Comparison of ENCODE assay signal across 8 cellular contexts in genomic region chr1:165481820-165482532, GRCh38. TPM values are rescaled to one million over a fixed set of nuclear protein-coding genes. Genes with fewer than 3 reads are reported as not detected.
DNase-seq lines count a peak whose midpoint lies in the region; ATAC-seq and TF ChIP-seq lines count a peak whose summit lies in the region.

No MANE protein-coding gene starts in this region.

- DNase-seq in activated CD4-positive, alpha-beta T cell treated with anti-CD3 and anti-CD28 coated beads for 48 hours, result peak; percentile 36
- no peak for DNase-seq in activated CD4-positive, alpha-beta T cell treated with anti-CD3 and anti-CD28 coated beads for 4 hours
- peak; percentile 97 for DNase-seq in RPMI7951 (ENCODE audit: low read depth)
- peak; percentile 85 for DNase-seq in fibroblast of the aortic adventitia (ENCODE audit: low read depth)
- DNase-seq in stimulated activated CD8-positive, alpha-beta memory T cell treated with anti-CD3 and anti-CD28 coated beads, Interleukin-15, amount 100 ng/mL, for 48 hours (ENCODE audit: low read depth in 2 of 2), result peak; percentile 0 to 4
- no peak for DNase-seq in GM19238 (ENCODE audit: insufficient read length, low spot score)
- no peak for DNase-seq in Kasumi-1 (lab: John Stamatoyannopoulos, UW)

- ATAC-seq in HG03139 (IDR thresholded peaks at IDR 0.05; ENCODE audit: unreplicated experiment), result no peak

- TF ChIP-seq CTCF in fibroblast of the aortic adventitia (IDR thresholded peaks at IDR 0.05; ENCODE audit: insufficient read depth, low read length), result no peak

- no peak overlapping the region for H3K4me3 ChIP-seq in fibroblast of the aortic adventitia (ENCODE audit: low read depth, low read length)

RNA-seq across cellular contexts. Expression of gene RXRG, which starts 37.0 kb away (rescaled TPM):
- 0.39 and 0.96 TPM in 2 replicates for total RNA-seq in RPMI7951 (2014; rRNA removed; shearing (Covaris generic))
- total RNA-seq in fibroblast of the aortic adventitia (ENCODE audit: low replicate concordance), result not detected in 2 replicates

Comparison
In these comparisons a context has a peak if more than half of its experiments do, and no peak if none do; other contexts are left out.
1. DNase-seq: peak in activated CD4-positive, alpha-beta T cell treated with anti-CD3 and anti-CD28 coated beads for 48 hours (single experiment), RPMI7951 (single experiment), fibroblast of the aortic adventitia (single experiment) and stimulated activated CD8-positive, alpha-beta memory T cell treated with anti-CD3 and anti-CD28 coated beads, Interleukin-15, amount 100 ng/mL, for 48 hours (2 of 2); none in activated CD4-positive, alpha-beta T cell treated with anti-CD3 and anti-CD28 coated beads for 4 hours (0 of 2), GM19238 (single experiment) and Kasumi-1 (0 of 2).